In the genomic region with DNA sequence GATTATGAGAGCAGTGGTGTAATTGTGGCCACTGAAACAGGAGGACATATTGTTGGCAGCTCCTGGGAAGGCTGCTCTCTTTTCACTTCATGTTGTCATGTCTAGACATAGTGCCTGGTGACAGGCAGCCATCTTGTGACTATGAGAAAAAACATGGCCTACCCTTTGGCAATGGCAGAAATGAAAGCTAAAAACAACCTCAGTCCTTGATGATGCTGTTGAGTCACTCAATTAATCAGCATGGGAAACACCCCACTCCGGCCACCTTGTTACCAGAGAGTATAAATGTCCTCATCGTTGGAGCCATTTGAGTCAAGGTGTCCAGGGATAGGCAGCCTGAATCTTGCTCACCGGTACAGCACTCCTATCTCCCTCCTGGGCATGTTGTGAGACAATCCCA, we compare ENCODE assay signal across 29 cellular contexts. TPM values are rescaled to one million over a fixed set of nuclear protein-coding genes. Genes with fewer than 3 reads are reported as not detected.
DNase-seq lines count a peak whose midpoint lies in the region; ATAC-seq and TF ChIP-seq lines count a peak whose summit lies in the region.
"Had no signal": no experiment of that assay in that cellular context is flagged by ENCODE, and none has a peak within 500 bp of the region (broad histone marks: within the 10 kb centered on the region; RNA-seq: fewer than 3 reads in every experiment).

No MANE protein-coding gene starts in this region.

- no peak overlapping the region for H2BK15ac ChIP-seq in IMR-90 (ENCODE audit: low read depth, low read length)

- no peak overlapping the region for H3K23ac ChIP-seq in IMR-90 (ENCODE audit: low read depth, low read length)

- H3K36me3 Mint-ChIP-seq in activated T-cell treated with anti-CD3 and anti-CD28 coated beads, Interleukin-2, amount 50 U/mL, for 4 hours (ENCODE audit: insufficient read depth), result no peaks in the 10 kb centered on the region
- H3K36me3 Mint-ChIP-seq: activated naive CD8-positive, alpha-beta T cell; immature natural killer cell had no signal

- WGBS in IMR-90 (ENCODE audit: extremely low coverage in 2 of 2, insufficient read length in 1 of 2), 2 experiments, result 80% methylated on average over 1 of the region's 3 CpGs; no CpG with 5 or more reads in 1 of the 2 experiments

- H3K4me3 Mint-ChIP-seq in activated T-cell treated with anti-CD3 and anti-CD28 coated beads, Interleukin-2, amount 50 U/mL, for 4 hours, result no peak overlapping the region
- H3K4me3 Mint-ChIP-seq: activated naive CD8-positive, alpha-beta T cell; CD4-positive, alpha-beta T cell; central memory CD8-positive, alpha-beta T cell; immature natural killer cell; nephron had no signal

- H4K20me1 ChIP-seq in DND-41 (ENCODE audit: insufficient read depth, low read length) (no peaks in the 10 kb centered on the region), IMR-90 (ENCODE audit: insufficient read depth, low read length) (no peaks in the 10 kb centered on the region)

- no peak overlapping the region for H4K8ac ChIP-seq in IMR-90 (ENCODE audit: low read depth in 2 of 2, low read length in 2 of 2)

- H2AK5ac ChIP-seq in IMR-90 (ENCODE audit: low read depth, low read length), result no peak overlapping the region

- no peaks in the 10 kb centered on the region for H3K27me3 Mint-ChIP-seq in activated T-cell treated with anti-CD3 and anti-CD28 coated beads, Interleukin-2, amount 50 U/mL, for 4 hours (ENCODE audit: low read depth)
- H3K27me3 Mint-ChIP-seq: activated naive CD8-positive, alpha-beta T cell; CD4-positive, alpha-beta T cell; central memory CD8-positive, alpha-beta T cell had no signal

- TF ChIP-seq POLR2A in IMR-90 (IDR thresholded peaks at IDR 0.05; ENCODE audit: low read depth, low read length), result no peak

- no peak for TF ChIP-seq RAD21 in IMR-90 (IDR thresholded peaks at IDR 0.05; ENCODE audit: low read length)

- H4K5ac ChIP-seq in IMR-90 (ENCODE audit: low read depth, low read length), result no peak overlapping the region

- no peak overlapping the region for H2BK20ac ChIP-seq in IMR-90 (ENCODE audit: low read depth, low read length)

- H2AK9ac ChIP-seq in IMR-90 (replicated peaks; ENCODE audit: low read depth, low read length, poor library complexity), result no peak overlapping the region

- H3K9ac ChIP-seq in DND-41 (ENCODE audit: low read depth, low read length) (no peak overlapping the region), IMR-90 (ENCODE audit: low read depth, low read length) (no peak overlapping the region)

- in situ Hi-C loops in IMR-90 (cut with MboI; ENCODE audit: low sequenced_read_pairs), result no loop called here
- in situ Hi-C loops in brain microvascular endothelial cell (cut with HindIII; ENCODE audit: low pct_ligation_motif_present, low sequenced_read_pairs), result no loop called here

- H3K4me3 ChIP-seq in DND-41 (ENCODE audit: low read depth in 1 of 2, low read length in 2 of 2) (no peak overlapping the region), IMR-90 (ENCODE audit: insufficient read depth, low read depth, low read length) (no peak overlapping the region), brain microvascular endothelial cell (ENCODE audit: low read depth, low read length) (no peak overlapping the region), A673 (ENCODE audit: low read depth, low read length, poor library complexity, severe bottlenecking) (no peak overlapping the region), BE2C (ENCODE audit: low read depth, low read length) (no peak overlapping the region)
- H3K4me3 ChIP-seq: ascending aorta, hepatocyte, left ventricle myocardium inferior, stomach, tibial artery had no signal

- H3K14ac ChIP-seq in IMR-90 (replicated peaks; ENCODE audit: low read depth, low read length), result 0 out of 2 replicates have a peak overlapping the region, but pooled peaks have one; percentile 41

- TF ChIP-seq CTCF in DND-41 (IDR thresholded peaks at IDR 0.05; ENCODE audit: borderline replicate concordance, extremely low read depth, low read length, poor library complexity, severe bottlenecking), result no peak
- TF ChIP-seq CTCF in IMR-90 (conservative IDR thresholded peaks at IDR 0.05; ENCODE audit: low read depth, low read length), result no peak
- no peak for TF ChIP-seq CTCF in brain microvascular endothelial cell (IDR thresholded peaks at IDR 0.05; ENCODE audit: low read depth, low read length, missing control alignments)
- no peak for TF ChIP-seq CTCF in A673 (conservative IDR thresholded peaks at IDR 0.05; ENCODE audit: low read depth, low read length)
- no peak for TF ChIP-seq CTCF in BE2C (IDR thresholded peaks at IDR 0.05; ENCODE audit: low read depth, low read length)

- ATAC-seq in DND-41 (ENCODE audit: insufficient read depth, low read depth), result no peak
- ATAC-seq in IMR-90 (ENCODE audit: low read depth), result no peak
- no peak for ATAC-seq in GM18858 (IDR thresholded peaks at IDR 0.05; ENCODE audit: unreplicated experiment)
- no peak for ATAC-seq in activated T-cell treated with anti-CD3 and anti-CD28 coated beads, Interleukin-2, amount 50 U/mL, for 4 hours
- ATAC-seq: Right ventricle myocardium inferior had no signal

- intact Hi-C loops in IMR-90 (cut with micrococcal nuclease), result no loop called here
- intact Hi-C loops in A673 (cut with micrococcal nuclease; ENCODE audit: unreplicated experiment), result no loop called here

- CTCF ChIA-PET in IMR-90 (lab: Yijun Ruan, JAX), result interaction anchor here (2.1 kb wide), 1 partner anchor 9 kb away, joined by 5 read pairs; no protein-coding TSS in a partner anchor
- CTCF ChIA-PET in A673 (lab: Charles Lee), result interaction anchor here (0.6 kb wide), 1 partner anchor 494 kb away, joined by 3 read pairs; no protein-coding TSS in a partner anchor

- H3K4me2 ChIP-seq in DND-41 (ENCODE audit: insufficient read depth, low read length) (no peak overlapping the region), IMR-90 (ENCODE audit: low read depth, low read length) (no peak overlapping the region)
- H3K4me2 ChIP-seq: hepatocyte had no signal

- H3K9me3 ChIP-seq in DND-41 (ENCODE audit: insufficient read depth, low read length, severe bottlenecking) (no peaks in the 10 kb centered on the region), IMR-90 (ENCODE audit: control insufficient read depth, insufficient read depth, low read length) (no peaks in the 10 kb centered on the region), A673 (ENCODE audit: low read depth, low read length, poor library complexity, severe bottlenecking) (no peaks in the 10 kb centered on the region), BE2C (no peaks in the 10 kb centered on the region)
- H3K9me3 ChIP-seq: ascending aorta, left ventricle myocardium inferior, stomach, tibial artery had no signal

- no peaks in the 10 kb centered on the region for H3K79me1 ChIP-seq in IMR-90 (ENCODE audit: low read depth in 1 of 2, low read length in 2 of 2)

- H3K27me3 ChIP-seq in DND-41 (ENCODE audit: insufficient read depth, low read length, poor library complexity) (no peaks in the 10 kb centered on the region), IMR-90 (ENCODE audit: control insufficient read depth, insufficient read depth, low read length) (no peaks in the 10 kb centered on the region), brain microvascular endothelial cell (replicated peaks) (no peaks in the 10 kb centered on the region), A673 (replicated peaks; ENCODE audit: insufficient read depth, low read depth, low read length, poor library complexity) (no peaks in the 10 kb centered on the region), BE2C (no peaks in the 10 kb centered on the region)
- H3K27me3 ChIP-seq: ascending aorta, hepatocyte had no signal

- H2BK120ac ChIP-seq in IMR-90 (ENCODE audit: low read depth, low read length), result no peak overlapping the region

- no peaks in the 10 kb centered on the region for H3K79me2 ChIP-seq in DND-41 (ENCODE audit: insufficient read depth, low read length)
- H3K79me2 ChIP-seq: hepatocyte had no signal

- H3K4ac ChIP-seq in IMR-90 (ENCODE audit: low read depth, low read length), result no peak overlapping the region

- H3K36me3 ChIP-seq in DND-41 (ENCODE audit: insufficient read depth, low read length) (no peaks in the 10 kb centered on the region), IMR-90 (ENCODE audit: control insufficient read depth, insufficient read depth, low read length) (no peaks in the 10 kb centered on the region), brain microvascular endothelial cell (replicated peaks) (no peaks in the 10 kb centered on the region), A673 (ENCODE audit: insufficient read depth, low read length, poor library complexity, severe bottlenecking) (no peaks in the 10 kb centered on the region), BE2C (no peaks in the 10 kb centered on the region)
- H3K36me3 ChIP-seq: ascending aorta, left ventricle myocardium inferior, stomach, tibial artery had no signal

- no peak overlapping the region for H3K56ac ChIP-seq in IMR-90 (ENCODE audit: extremely low read depth, insufficient read depth, low read length)

- 0 out of 2 replicates have a peak, but pooled peaks cover 5% of the 10 kb centered on the region for H3K9me1 ChIP-seq in IMR-90 (ENCODE audit: insufficient read depth, low read length)

- H3K18ac ChIP-seq in IMR-90 (ENCODE audit: low read depth, low read length), result no peak overlapping the region

- H2AFZ ChIP-seq in DND-41 (ENCODE audit: low read depth, low read length) (peak overlapping the region; percentile 44; the same call in 1 of the 2 replicates), IMR-90 (replicated peaks; ENCODE audit: low read length, poor library complexity) (no peak overlapping the region)
- H2AFZ ChIP-seq: hepatocyte had no signal

- no peak for DNase-seq in DND-41
- DNase-seq in IMR-90, result peak; percentile 25
- peak; percentile 1 for DNase-seq in brain microvascular endothelial cell
- DNase-seq in kidney tubule cell (ENCODE audit: low spot score), result peak; percentile 44
- no peak for DNase-seq in A673 (ENCODE audit: low spot score)
- DNase-seq in BE2C, result no peak
- no peak for DNase-seq in activated T-cell treated with anti-CD3 and anti-CD28 coated beads, Interleukin-2, amount 50 U/mL, for 4 hours
- DNase-seq: activated CD8-positive, alpha-beta memory T cell treated with anti-CD3 and anti-CD28 coated beads, Interleukin-2, amount 50 U/mL, for 4 hours; CD4-positive, alpha-beta T cell; dermis blood vessel endothelial cell; DMS 273 treated with DMSO at 0.1 percent for 48 hours; immature natural killer cell; left ventricle myocardium inferior; midbrain; NCI-H1105; NCI-H2029; NCI-H69; stomach; T-helper 9 cell; tibial artery had no signal

- no peaks in the 10 kb centered on the region for H3K4me1 ChIP-seq in DND-41 (ENCODE audit: insufficient read depth, low read length)
- H3K4me1 ChIP-seq in IMR-90 (ENCODE audit: control insufficient read depth, insufficient read depth, low read length), result peaks cover 2% of the 10 kb centered on the region; the same call in 1 of the 2 replicates
- H3K4me1 ChIP-seq in A673 (ENCODE audit: insufficient read depth, low read length, poor library complexity, severe bottlenecking), result no peaks in the 10 kb centered on the region
- no peaks in the 10 kb centered on the region for H3K4me1 ChIP-seq in BE2C
- H3K4me1 ChIP-seq: ascending aorta, left ventricle myocardium inferior, stomach, tibial artery had no signal

- dilution Hi-C loops in IMR-90 (cut with HindIII; ENCODE audit: low sequenced_read_pairs, unreplicated experiment), result no loop called here

- no peak overlapping the region for H4K91ac ChIP-seq in IMR-90 (ENCODE audit: insufficient read depth, low read depth, low read length)

- no peak overlapping the region for H2BK5ac ChIP-seq in IMR-90 (ENCODE audit: low read depth, low read length, poor library complexity, severe bottlenecking)

- H3K27ac ChIP-seq in DND-41 (ENCODE audit: low read length), result no peak overlapping the region
- H3K27ac ChIP-seq in IMR-90 (ENCODE audit: insufficient read depth, low read length), result no peak overlapping the region
- no peak overlapping the region for H3K27ac ChIP-seq in brain microvascular endothelial cell
- H3K27ac ChIP-seq in A673 (ENCODE audit: low read depth, low read length, poor library complexity, severe bottlenecking), result no peak overlapping the region
- H3K27ac ChIP-seq: ascending aorta, hepatocyte, left ventricle myocardium inferior, stomach, tibial artery had no signal

- POLR2A ChIA-PET in IMR-90 (lab: Charles Lee; ENCODE audit: unreplicated experiment) (no interaction called here), A673 (lab: Charles Lee; ENCODE audit: low non-redundant PET) (no interaction called here)

- BruUV-seq in IMR-90 (replicated peaks; lab: Mats Ljungman, UMichigan) (no TSS peak), A673 (replicated peaks; lab: Mats Ljungman, UMichigan) (no TSS peak)

- no peaks in the 10 kb centered on the region for H3K9me3 Mint-ChIP-seq in activated T-cell treated with anti-CD3 and anti-CD28 coated beads, Interleukin-2, amount 50 U/mL, for 4 hours
- H3K9me3 Mint-ChIP-seq: activated T-helper 2 cell treated with anti-CD3 and anti-CD28 coated beads, Interferon-gamma antibody, Interleukin-2, Interleukin-4, amounts not matched to agents 10 μg/mL and 5 μg/mL and 100 μg/mL, durations not matched to agents 14 hours and 24 hours and 36 hours; CD4-positive, alpha-beta T cell; central memory CD8-positive, alpha-beta T cell; immature natural killer cell; nephron had no signal

- H3K4me1 Mint-ChIP-seq in activated T-cell treated with anti-CD3 and anti-CD28 coated beads, Interleukin-2, amount 50 U/mL, for 4 hours (ENCODE audit: low read depth), result peaks cover 13% of the 10 kb centered on the region
- H3K4me1 Mint-ChIP-seq: nephron had no signal

RNA-seq across cellular contexts. Expression of gene HMGA1, which starts 31.2 kb away (rescaled TPM):
- 101 and 129 TPM in 2 replicates for total RNA-seq in IMR-90 (2012; rRNA removed)
- polyA plus RNA-seq in IMR-90 (2012; rRNA removed), result 589 and 652 TPM in 2 replicates
- polyA plus RNA-seq in IMR-90 (2012; cell fraction: cytosol; rRNA removed), result 380 and 646 TPM in 2 replicates
- 226 and 344 TPM in 2 replicates for polyA plus RNA-seq in IMR-90 (2012; cell fraction: nucleus; rRNA removed; ENCODE audit: low replicate concordance)
- total RNA-seq in A673 (2021), result 248 and 290 TPM in 2 replicates
- polyA plus RNA-seq in BE2C (2012; ENCODE audit: insufficient read depth, insufficient read length, low read depth), result 155 TPM
- 100 to 1,000 TPM; 646 to 976 (median 781) TPM for total RNA-seq in activated T-cell treated with anti-CD3 and anti-CD28 coated beads, Interleukin-2, amount 50 U/mL, for 4 hours

RNA-seq across cellular contexts. Expression of gene SMIM29, which starts 43.3 kb away (rescaled TPM):
- 8.1 and 8.4 TPM in 2 replicates for total RNA-seq in IMR-90 (2012; rRNA removed)
- polyA plus RNA-seq in IMR-90 (2012; rRNA removed), result 25.6 and 28.9 TPM in 2 replicates
- polyA plus RNA-seq in IMR-90 (2012; cell fraction: cytosol; rRNA removed), result 27.3 and 43.9 TPM in 2 replicates
- polyA plus RNA-seq in IMR-90 (2012; cell fraction: nucleus; rRNA removed; ENCODE audit: low replicate concordance), result 16.8 and 47.4 TPM in 2 replicates
- total RNA-seq in A673 (2021), result 19.1 and 24.0 TPM in 2 replicates
- 46.8 TPM for polyA plus RNA-seq in BE2C (2012; ENCODE audit: insufficient read depth, insufficient read length, low read depth)
- 10 to 100 TPM; 12.3 to 14.9 (median 13.0) TPM for total RNA-seq in activated T-cell treated with anti-CD3 and anti-CD28 coated beads, Interleukin-2, amount 50 U/mL, for 4 hours

RNA-seq across cellular contexts. Expression of gene GRM4, which starts 59.6 kb away (rescaled TPM):
- total RNA-seq in IMR-90 (2012; rRNA removed), result not detected in 2 replicates
- 0.02 and 0.03 TPM in 2 replicates for polyA plus RNA-seq in IMR-90 (2012; rRNA removed)
- polyA plus RNA-seq in IMR-90 (2012; cell fraction: cytosol; rRNA removed), result 0.01 and 0.10 TPM in 2 replicates
- 0.06 and 0.17 TPM in 2 replicates for polyA plus RNA-seq in IMR-90 (2012; cell fraction: nucleus; rRNA removed; ENCODE audit: low replicate concordance)
- 0.26 and 0.41 TPM in 2 replicates for total RNA-seq in A673 (2021)
- 0.79 TPM for polyA plus RNA-seq in BE2C (2012; ENCODE audit: insufficient read depth, insufficient read length, low read depth)
- under 1 TPM in 2 of 3 donors, not detected in 1; 0.25 to 0.29 TPM for total RNA-seq in activated T-cell treated with anti-CD3 and anti-CD28 coated beads, Interleukin-2, amount 50 U/mL, for 4 hours
- total RNA-seq: activated T-helper 2 cell treated with anti-CD3 and anti-CD28 coated beads, Interferon-gamma antibody, Interleukin-2, Interleukin-4, amounts not matched to agents 10 μg/mL and 5 μg/mL and 100 μg/mL, durations not matched to agents 14 hours and 24 hours and 36 hours; ascending aorta; dermis blood vessel endothelial cell; H4; left ventricle myocardium inferior; Right ventricle myocardium inferior had no signal
- polyA plus RNA-seq: hepatocyte, immature natural killer cell, stomach had no signal

Comparison
In these comparisons a context has a peak if more than half of its experiments do, and no peak if none do; other contexts are left out.
1. DNase-seq: peak in IMR-90 (single experiment), brain microvascular endothelial cell (single experiment) and kidney tubule cell (single experiment); none in DND-41 (single experiment), A673 (single experiment), BE2C (single experiment) and activated T-cell treated with anti-CD3 and anti-CD28 coated beads, Interleukin-2, amount 50 U/mL, for 4 hours (single experiment).